25 cellular contexts compared by ENCODE assay signal in genomic region chr5:179964015-179964414, GRCh38.
"Had no signal": no experiment of that assay in that cellular context is flagged by ENCODE, and none has a peak within 500 bp of the region (broad histone marks: within the 10 kb centered on the region; RNA-seq: fewer than 3 reads in every experiment).

No MANE protein-coding gene starts in this region.

- H3K27ac ChIP-seq: coronary artery, hepatocyte, left ventricle myocardium inferior, ovary, psoas muscle, suprapubic skin, uterus had no signal

- DNase-seq: activated B cell treated with CpG ODN at 0.5 μM for 24 hours; activated CD4-positive, alpha-beta memory T cell treated with anti-CD3 and anti-CD28 coated beads for 36 hours; activated CD4-positive, alpha-beta T cell treated with anti-CD3 and anti-CD28 coated beads for 36 hours; activated gamma-delta T cell; activated naive CD4-positive, alpha-beta T cell treated with anti-CD3 and anti-CD28 coated beads, Interleukin-2, amount 50 U/mL, for 16 hours; activated naive CD8-positive, alpha-beta T cell treated with anti-CD3 and anti-CD28 coated beads, Interleukin-2, amount 50 U/mL, for 24 hours; aorta; endodermal cell; foreskin fibroblast; kidney glomerular epithelial cell; left ventricle myocardium inferior; natural killer cell; ovary; psoas muscle; right cardiac atrium; stimulated activated CD4-positive, alpha-beta T cell treated with anti-CD3 and anti-CD28 coated beads, Interleukin-4, amount 100 ng/mL, for 4 hours; T-helper 1 cell; trophoblast cell; uterus had no signal

- H3K9me3 Mint-ChIP-seq: activated B cell treated with CpG ODN at 0.5 μM for 24 hours; activated CD4-positive, alpha-beta memory T cell treated with anti-CD3 and anti-CD28 coated beads for 36 hours; activated naive CD8-positive, alpha-beta T cell treated with anti-CD3 and anti-CD28 coated beads, Interleukin-2, amount 50 U/mL, for 24 hours; central memory CD8-positive, alpha-beta T cell; endodermal cell; mesothelial cell of epicardium; natural killer cell; stimulated activated naive CD8-positive, alpha-beta T cell treated with anti-CD3 and anti-CD28 coated beads, Interleukin-15, Interleukin-2, amounts not matched to agents 100 ng/mL and 50 ng/mL, for 24 hours had no signal

- H3K4me1 ChIP-seq: left ventricle myocardium inferior, psoas muscle, suprapubic skin, uterus had no signal

- H3K27ac Mint-ChIP-seq: activated B cell treated with CpG ODN at 0.5 μM for 24 hours; activated CD4-positive, alpha-beta memory T cell treated with anti-CD3 and anti-CD28 coated beads for 36 hours; activated CD4-positive, alpha-beta T cell treated with anti-CD3 and anti-CD28 coated beads for 36 hours; activated naive CD8-positive, alpha-beta T cell treated with anti-CD3 and anti-CD28 coated beads, Interleukin-2, amount 50 U/mL, for 24 hours; endodermal cell; mesothelial cell of epicardium; natural killer cell; stimulated activated naive CD8-positive, alpha-beta T cell treated with anti-CD3 and anti-CD28 coated beads, Interleukin-15, Interleukin-2, amounts not matched to agents 100 ng/mL and 50 ng/mL, for 24 hours had no signal

- H3K9me3 ChIP-seq: left ventricle myocardium inferior, ovary, psoas muscle, suprapubic skin, uterus had no signal

- H3K4me2 ChIP-seq: hepatocyte had no signal

- H3K27me3 Mint-ChIP-seq: activated B cell treated with CpG ODN at 0.5 μM for 24 hours; activated CD4-positive, alpha-beta memory T cell treated with anti-CD3 and anti-CD28 coated beads for 36 hours; activated CD4-positive, alpha-beta T cell treated with anti-CD3 and anti-CD28 coated beads for 36 hours; activated naive CD8-positive, alpha-beta T cell treated with anti-CD3 and anti-CD28 coated beads, Interleukin-2, amount 50 U/mL, for 24 hours; central memory CD8-positive, alpha-beta T cell; stimulated activated naive CD8-positive, alpha-beta T cell treated with anti-CD3 and anti-CD28 coated beads, Interleukin-15, Interleukin-2, amounts not matched to agents 100 ng/mL and 50 ng/mL, for 24 hours had no signal

- H2AFZ ChIP-seq: hepatocyte had no signal

- H3K27me3 ChIP-seq: hepatocyte, ovary, suprapubic skin, uterus had no signal

- ATAC-seq: activated CD4-positive, alpha-beta T cell treated with anti-CD3 and anti-CD28 coated beads for 36 hours; activated naive CD8-positive, alpha-beta T cell treated with anti-CD3 and anti-CD28 coated beads, Interleukin-2, amount 50 U/mL, for 24 hours; natural killer cell; psoas muscle; right cardiac atrium had no signal

- H3K4me1 Mint-ChIP-seq: activated CD4-positive, alpha-beta T cell treated with anti-CD3 and anti-CD28 coated beads for 36 hours; activated naive CD8-positive, alpha-beta T cell treated with anti-CD3 and anti-CD28 coated beads, Interleukin-2, amount 50 U/mL, for 24 hours; central memory CD8-positive, alpha-beta T cell; mesothelial cell of epicardium; natural killer cell had no signal

- H3K36me3 ChIP-seq: ovary, uterus had no signal

- H3K4me3 Mint-ChIP-seq: activated B cell treated with CpG ODN at 0.5 μM for 24 hours; activated CD4-positive, alpha-beta memory T cell treated with anti-CD3 and anti-CD28 coated beads for 36 hours; activated CD4-positive, alpha-beta T cell treated with anti-CD3 and anti-CD28 coated beads for 36 hours; activated naive CD8-positive, alpha-beta T cell treated with anti-CD3 and anti-CD28 coated beads, Interleukin-2, amount 50 U/mL, for 24 hours; central memory CD8-positive, alpha-beta T cell; endodermal cell; mesothelial cell of epicardium; natural killer cell; stimulated activated naive CD8-positive, alpha-beta T cell treated with anti-CD3 and anti-CD28 coated beads, Interleukin-15, Interleukin-2, amounts not matched to agents 100 ng/mL and 50 ng/mL, for 24 hours had no signal

- H3K79me2 ChIP-seq: hepatocyte had no signal

- H3K4me3 ChIP-seq: coronary artery, hepatocyte, left ventricle myocardium inferior, ovary, psoas muscle, suprapubic skin, uterus had no signal
